In the genomic region with DNA sequence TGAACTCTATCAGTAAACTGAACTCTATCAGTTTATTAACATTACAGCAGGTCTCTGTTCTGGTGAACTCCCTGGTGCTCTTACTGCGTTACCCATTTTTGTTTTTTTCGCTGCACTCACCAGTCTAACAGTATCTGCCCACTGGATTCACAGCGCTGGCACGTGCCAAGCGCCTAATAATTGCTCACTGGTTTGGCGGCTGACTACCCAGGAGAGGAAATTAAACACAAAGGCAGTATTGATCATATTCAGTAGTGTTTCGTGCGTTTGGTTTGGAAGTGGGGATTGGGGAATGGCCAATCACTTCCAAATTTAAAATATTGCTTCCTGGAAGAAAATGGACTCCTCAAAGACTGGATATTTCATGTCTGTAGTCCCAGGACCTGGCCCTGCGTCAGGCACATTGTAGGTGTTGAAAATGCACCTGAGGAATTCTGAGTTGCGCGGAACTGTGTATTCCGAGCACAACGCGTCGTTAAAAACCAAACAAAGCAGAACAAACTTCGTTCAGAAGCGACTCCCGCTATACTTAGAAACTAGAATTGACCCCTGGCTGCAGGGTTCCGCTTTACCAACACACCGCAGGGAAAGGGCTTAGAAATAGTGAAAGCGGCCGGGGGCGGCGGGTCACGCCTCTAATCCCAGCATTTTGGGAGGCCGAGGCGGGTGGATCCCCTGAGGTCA, we compare ENCODE assay signal across 1 cellular context.
TF ChIP-seq lines count a peak whose summit lies in the region.

No MANE protein-coding gene starts in this region.

TF ChIP-seq in HepG2, 621 proteins besides CTCF, POLR2A, EP300 and RAD21 (continued from another document and continues in another):
- TF ChIP-seq, protein P1, sequence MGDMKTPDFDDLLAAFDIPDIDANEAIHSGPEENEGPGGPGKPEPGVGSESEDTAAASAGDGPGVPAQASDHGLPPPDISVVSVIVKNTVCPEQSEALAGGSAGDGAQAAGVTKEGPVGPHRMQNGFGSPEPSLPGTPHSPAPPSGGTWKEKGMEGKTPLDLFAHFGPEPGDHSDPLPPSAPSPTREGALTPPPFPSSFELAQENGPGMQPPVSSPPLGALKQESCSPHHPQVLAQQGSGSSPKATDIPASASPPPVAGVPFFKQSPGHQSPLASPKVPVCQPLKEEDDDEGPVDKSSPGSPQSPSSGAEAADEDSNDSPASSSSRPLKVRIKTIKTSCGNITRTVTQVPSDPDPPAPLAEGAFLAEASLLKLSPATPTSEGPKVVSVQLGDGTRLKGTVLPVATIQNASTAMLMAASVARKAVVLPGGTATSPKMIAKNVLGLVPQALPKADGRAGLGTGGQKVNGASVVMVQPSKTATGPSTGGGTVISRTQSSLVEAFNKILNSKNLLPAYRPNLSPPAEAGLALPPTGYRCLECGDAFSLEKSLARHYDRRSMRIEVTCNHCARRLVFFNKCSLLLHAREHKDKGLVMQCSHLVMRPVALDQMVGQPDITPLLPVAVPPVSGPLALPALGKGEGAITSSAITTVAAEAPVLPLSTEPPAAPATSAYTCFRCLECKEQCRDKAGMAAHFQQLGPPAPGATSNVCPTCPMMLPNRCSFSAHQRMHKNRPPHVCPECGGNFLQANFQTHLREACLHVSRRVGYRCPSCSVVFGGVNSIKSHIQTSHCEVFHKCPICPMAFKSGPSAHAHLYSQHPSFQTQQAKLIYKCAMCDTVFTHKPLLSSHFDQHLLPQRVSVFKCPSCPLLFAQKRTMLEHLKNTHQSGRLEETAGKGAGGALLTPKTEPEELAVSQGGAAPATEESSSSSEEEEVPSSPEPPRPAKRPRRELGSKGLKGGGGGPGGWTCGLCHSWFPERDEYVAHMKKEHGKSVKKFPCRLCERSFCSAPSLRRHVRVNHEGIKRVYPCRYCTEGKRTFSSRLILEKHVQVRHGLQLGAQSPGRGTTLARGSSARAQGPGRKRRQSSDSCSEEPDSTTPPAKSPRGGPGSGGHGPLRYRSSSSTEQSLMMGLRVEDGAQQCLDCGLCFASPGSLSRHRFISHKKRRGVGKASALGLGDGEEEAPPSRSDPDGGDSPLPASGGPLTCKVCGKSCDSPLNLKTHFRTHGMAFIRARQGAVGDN (CRISPR knock-in tag; IDR thresholded peaks at IDR 0.05): no peak
- TF ChIP-seq KDM5A (IDR thresholded peaks at IDR 0.05; ENCODE audit: borderline replicate concordance, low read length) (no peak; the same call in 1 of the 2 replicates), ZNF629 (CRISPR knock-in tag; conservative IDR thresholded peaks at IDR 0.05) (no peak), KLF13 (CRISPR knock-in tag; IDR thresholded peaks at IDR 0.05) (no peak), TBX3 (IDR thresholded peaks at IDR 0.05; ENCODE audit: borderline replicate concordance) (no peak), RARA (CRISPR knock-in tag; IDR thresholded peaks at IDR 0.05) (no peak; the same call in 1 of the 2 replicates), JUN (CRISPR knock-in tag; IDR thresholded peaks at IDR 0.05) (no peak), SOX13 (IDR thresholded peaks at IDR 0.05) (peak; percentile 49; the same call in 1 of the 2 replicates), SOX13 (CRISPR knock-in tag; conservative IDR thresholded peaks at IDR 0.05 in 1 of 2, IDR thresholded peaks at IDR 0.05 in 1 of 2) (0 out of 4 replicates have a peak, but pooled peaks of 1 of the 2 experiments have one; percentile 17), ZMYM4 (CRISPR knock-in tag; IDR thresholded peaks at IDR 0.05) (no peak), MZF1 (CRISPR knock-in tag; IDR thresholded peaks at IDR 0.05; ENCODE audit: borderline replicate concordance) (peak; percentile 79; the same call in 1 of the 2 replicates), ZNF292 (CRISPR knock-in tag; IDR thresholded peaks at IDR 0.05; ENCODE audit: borderline replicate concordance, low read depth) (no peak), ZNF24 (IDR thresholded peaks at IDR 0.05) (no peak), ZBTB20 (CRISPR knock-in tag; IDR thresholded peaks at IDR 0.05; ENCODE audit: borderline replicate concordance, low read depth) (no peak), ZC3H4 (CRISPR knock-in tag; IDR thresholded peaks at IDR 0.05; ENCODE audit: borderline replicate concordance) (peak; percentile 83), ZNF614 (CRISPR knock-in tag; IDR thresholded peaks at IDR 0.05; ENCODE audit: borderline replicate concordance) (peak; percentile 29; the same call in 1 of the 2 replicates), SOX6 (IDR thresholded peaks at IDR 0.05) (no peak), SOX6 (CRISPR knock-in tag; IDR thresholded peaks at IDR 0.05) (peak; percentile 59), ZNF230 (CRISPR knock-in tag; IDR thresholded peaks at IDR 0.05) (no peak), ZNF337 (CRISPR knock-in tag; IDR thresholded peaks at IDR 0.05; ENCODE audit: borderline replicate concordance, low read depth) (no peak), CBX2 (IDR thresholded peaks at IDR 0.05; ENCODE audit: low read depth, low read length) (no peak), CBX2 (CRISPR knock-in tag; IDR thresholded peaks at IDR 0.05; ENCODE audit: low read depth) (no peak), ZBTB38 (CRISPR knock-in tag; IDR thresholded peaks at IDR 0.05) (no peak; the same call in 1 of the 2 replicates), THAP11 (CRISPR knock-in tag; IDR thresholded peaks at IDR 0.05) (peak; percentile 16; the same call in 1 of the 2 replicates), ZMAT3 (CRISPR knock-in tag; conservative IDR thresholded peaks at IDR 0.05) (no peak), RELA (CRISPR knock-in tag; IDR thresholded peaks at IDR 0.05) (no peak), SAP130 (CRISPR knock-in tag; IDR thresholded peaks at IDR 0.05; ENCODE audit: low read depth) (no peak), ZNF589 (CRISPR knock-in tag; conservative IDR thresholded peaks at IDR 0.05) (no peak), RAD51 (IDR thresholded peaks at IDR 0.05; ENCODE audit: borderline replicate concordance) (no peak), ZNF891 (CRISPR knock-in tag; IDR thresholded peaks at IDR 0.05) (no peak; the same call in 1 of the 2 replicates), ETV6 (CRISPR knock-in tag; conservative IDR thresholded peaks at IDR 0.05) (no peak), FOXM1 (CRISPR knock-in tag; IDR thresholded peaks at IDR 0.05) (no peak)
- TF ChIP-seq, protein P2, sequence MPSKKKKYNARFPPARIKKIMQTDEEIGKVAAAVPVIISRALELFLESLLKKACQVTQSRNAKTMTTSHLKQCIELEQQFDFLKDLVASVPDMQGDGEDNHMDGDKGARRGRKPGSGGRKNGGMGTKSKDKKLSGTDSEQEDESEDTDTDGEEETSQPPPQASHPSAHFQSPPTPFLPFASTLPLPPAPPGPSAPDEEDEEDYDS (CRISPR knock-in tag; IDR thresholded peaks at IDR 0.05): no peak
- TF ChIP-seq, protein P3, sequence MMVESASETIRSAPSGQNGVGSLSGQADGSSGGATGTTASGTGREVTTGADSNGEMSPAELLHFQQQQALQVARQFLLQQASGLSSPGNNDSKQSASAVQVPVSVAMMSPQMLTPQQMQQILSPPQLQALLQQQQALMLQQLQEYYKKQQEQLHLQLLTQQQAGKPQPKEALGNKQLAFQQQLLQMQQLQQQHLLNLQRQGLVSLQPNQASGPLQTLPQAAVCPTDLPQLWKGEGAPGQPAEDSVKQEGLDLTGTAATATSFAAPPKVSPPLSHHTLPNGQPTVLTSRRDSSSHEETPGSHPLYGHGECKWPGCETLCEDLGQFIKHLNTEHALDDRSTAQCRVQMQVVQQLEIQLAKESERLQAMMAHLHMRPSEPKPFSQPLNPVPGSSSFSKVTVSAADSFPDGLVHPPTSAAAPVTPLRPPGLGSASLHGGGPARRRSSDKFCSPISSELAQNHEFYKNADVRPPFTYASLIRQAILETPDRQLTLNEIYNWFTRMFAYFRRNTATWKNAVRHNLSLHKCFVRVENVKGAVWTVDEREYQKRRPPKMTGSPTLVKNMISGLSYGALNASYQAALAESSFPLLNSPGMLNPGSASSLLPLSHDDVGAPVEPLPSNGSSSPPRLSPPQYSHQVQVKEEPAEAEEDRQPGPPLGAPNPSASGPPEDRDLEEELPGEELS (CRISPR knock-in tag; IDR thresholded peaks at IDR 0.05): no peak
- TF ChIP-seq, protein P4, sequence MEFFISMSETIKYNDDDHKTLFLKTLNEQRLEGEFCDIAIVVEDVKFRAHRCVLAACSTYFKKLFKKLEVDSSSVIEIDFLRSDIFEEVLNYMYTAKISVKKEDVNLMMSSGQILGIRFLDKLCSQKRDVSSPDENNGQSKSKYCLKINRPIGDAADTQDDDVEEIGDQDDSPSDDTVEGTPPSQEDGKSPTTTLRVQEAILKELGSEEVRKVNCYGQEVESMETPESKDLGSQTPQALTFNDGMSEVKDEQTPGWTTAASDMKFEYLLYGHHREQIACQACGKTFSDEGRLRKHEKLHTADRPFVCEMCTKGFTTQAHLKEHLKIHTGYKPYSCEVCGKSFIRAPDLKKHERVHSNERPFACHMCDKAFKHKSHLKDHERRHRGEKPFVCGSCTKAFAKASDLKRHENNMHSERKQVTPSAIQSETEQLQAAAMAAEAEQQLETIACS (CRISPR knock-in tag; IDR thresholded peaks at IDR 0.05): peak; percentile 56; the same call in 1 of the 2 replicates
- TF ChIP-seq, protein P5, sequence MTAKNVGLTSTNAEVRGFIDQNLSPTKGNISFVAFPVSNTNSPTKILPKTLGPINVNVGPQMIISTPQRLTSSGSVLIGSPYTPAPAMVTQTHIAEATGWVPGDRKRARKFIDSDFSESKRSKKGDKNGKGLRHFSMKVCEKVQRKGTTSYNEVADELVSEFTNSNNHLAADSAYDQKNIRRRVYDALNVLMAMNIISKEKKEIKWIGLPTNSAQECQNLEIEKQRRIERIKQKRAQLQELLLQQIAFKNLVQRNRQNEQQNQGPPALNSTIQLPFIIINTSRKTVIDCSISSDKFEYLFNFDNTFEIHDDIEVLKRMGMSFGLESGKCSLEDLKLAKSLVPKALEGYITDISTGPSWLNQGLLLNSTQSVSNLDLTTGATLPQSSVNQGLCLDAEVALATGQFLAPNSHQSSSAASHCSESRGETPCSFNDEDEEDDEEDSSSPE (CRISPR knock-in tag; IDR thresholded peaks at IDR 0.05): peak; percentile 30; the same call in 1 of the 2 replicates
- TF ChIP-seq, protein P6, sequence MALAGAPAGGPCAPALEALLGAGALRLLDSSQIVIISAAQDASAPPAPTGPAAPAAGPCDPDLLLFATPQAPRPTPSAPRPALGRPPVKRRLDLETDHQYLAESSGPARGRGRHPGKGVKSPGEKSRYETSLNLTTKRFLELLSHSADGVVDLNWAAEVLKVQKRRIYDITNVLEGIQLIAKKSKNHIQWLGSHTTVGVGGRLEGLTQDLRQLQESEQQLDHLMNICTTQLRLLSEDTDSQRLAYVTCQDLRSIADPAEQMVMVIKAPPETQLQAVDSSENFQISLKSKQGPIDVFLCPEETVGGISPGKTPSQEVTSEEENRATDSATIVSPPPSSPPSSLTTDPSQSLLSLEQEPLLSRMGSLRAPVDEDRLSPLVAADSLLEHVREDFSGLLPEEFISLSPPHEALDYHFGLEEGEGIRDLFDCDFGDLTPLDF (CRISPR knock-in tag; IDR thresholded peaks at IDR 0.05): no peak
- TF ChIP-seq, protein P7, sequence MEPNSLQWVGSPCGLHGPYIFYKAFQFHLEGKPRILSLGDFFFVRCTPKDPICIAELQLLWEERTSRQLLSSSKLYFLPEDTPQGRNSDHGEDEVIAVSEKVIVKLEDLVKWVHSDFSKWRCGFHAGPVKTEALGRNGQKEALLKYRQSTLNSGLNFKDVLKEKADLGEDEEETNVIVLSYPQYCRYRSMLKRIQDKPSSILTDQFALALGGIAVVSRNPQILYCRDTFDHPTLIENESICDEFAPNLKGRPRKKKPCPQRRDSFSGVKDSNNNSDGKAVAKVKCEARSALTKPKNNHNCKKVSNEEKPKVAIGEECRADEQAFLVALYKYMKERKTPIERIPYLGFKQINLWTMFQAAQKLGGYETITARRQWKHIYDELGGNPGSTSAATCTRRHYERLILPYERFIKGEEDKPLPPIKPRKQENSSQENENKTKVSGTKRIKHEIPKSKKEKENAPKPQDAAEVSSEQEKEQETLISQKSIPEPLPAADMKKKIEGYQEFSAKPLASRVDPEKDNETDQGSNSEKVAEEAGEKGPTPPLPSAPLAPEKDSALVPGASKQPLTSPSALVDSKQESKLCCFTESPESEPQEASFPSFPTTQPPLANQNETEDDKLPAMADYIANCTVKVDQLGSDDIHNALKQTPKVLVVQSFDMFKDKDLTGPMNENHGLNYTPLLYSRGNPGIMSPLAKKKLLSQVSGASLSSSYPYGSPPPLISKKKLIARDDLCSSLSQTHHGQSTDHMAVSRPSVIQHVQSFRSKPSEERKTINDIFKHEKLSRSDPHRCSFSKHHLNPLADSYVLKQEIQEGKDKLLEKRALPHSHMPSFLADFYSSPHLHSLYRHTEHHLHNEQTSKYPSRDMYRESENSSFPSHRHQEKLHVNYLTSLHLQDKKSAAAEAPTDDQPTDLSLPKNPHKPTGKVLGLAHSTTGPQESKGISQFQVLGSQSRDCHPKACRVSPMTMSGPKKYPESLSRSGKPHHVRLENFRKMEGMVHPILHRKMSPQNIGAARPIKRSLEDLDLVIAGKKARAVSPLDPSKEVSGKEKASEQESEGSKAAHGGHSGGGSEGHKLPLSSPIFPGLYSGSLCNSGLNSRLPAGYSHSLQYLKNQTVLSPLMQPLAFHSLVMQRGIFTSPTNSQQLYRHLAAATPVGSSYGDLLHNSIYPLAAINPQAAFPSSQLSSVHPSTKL (CRISPR knock-in tag; IDR thresholded peaks at IDR 0.05): peak; percentile 28
- TF ChIP-seq, protein P8, sequence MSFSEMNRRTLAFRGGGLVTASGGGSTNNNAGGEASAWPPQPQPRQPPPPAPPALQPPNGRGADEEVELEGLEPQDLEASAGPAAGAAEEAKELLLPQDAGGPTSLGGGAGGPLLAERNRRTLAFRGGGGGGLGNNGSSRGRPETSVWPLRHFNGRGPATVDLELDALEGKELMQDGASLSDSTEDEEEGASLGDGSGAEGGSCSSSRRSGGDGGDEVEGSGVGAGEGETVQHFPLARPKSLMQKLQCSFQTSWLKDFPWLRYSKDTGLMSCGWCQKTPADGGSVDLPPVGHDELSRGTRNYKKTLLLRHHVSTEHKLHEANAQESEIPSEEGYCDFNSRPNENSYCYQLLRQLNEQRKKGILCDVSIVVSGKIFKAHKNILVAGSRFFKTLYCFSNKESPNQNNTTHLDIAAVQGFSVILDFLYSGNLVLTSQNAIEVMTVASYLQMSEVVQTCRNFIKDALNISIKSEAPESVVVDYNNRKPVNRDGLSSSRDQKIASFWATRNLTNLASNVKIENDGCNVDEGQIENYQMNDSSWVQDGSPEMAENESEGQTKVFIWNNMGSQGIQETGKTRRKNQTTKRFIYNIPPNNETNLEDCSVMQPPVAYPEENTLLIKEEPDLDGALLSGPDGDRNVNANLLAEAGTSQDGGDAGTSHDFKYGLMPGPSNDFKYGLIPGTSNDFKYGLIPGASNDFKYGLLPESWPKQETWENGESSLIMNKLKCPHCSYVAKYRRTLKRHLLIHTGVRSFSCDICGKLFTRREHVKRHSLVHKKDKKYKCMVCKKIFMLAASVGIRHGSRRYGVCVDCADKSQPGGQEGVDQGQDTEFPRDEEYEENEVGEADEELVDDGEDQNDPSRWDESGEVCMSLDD (CRISPR knock-in tag; IDR thresholded peaks at IDR 0.05; ENCODE audit: borderline replicate concordance): no peak
- TF ChIP-seq, protein P9, sequence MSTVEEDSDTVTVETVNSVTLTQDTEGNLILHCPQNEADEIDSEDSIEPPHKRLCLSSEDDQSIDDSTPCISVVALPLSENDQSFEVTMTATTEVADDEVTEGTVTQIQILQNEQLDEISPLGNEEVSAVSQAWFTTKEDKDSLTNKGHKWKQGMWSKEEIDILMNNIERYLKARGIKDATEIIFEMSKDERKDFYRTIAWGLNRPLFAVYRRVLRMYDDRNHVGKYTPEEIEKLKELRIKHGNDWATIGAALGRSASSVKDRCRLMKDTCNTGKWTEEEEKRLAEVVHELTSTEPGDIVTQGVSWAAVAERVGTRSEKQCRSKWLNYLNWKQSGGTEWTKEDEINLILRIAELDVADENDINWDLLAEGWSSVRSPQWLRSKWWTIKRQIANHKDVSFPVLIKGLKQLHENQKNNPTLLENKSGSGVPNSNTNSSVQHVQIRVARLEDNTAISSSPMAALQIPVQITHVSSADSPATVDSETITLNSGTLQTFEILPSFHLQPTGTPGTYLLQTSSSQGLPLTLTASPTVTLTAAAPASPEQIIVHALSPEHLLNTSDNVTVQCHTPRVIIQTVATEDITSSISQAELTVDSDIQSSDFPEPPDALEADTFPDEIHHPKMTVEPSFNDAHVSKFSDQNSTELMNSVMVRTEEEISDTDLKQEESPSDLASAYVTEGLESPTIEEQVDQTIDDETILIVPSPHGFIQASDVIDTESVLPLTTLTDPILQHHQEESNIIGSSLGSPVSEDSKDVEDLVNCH (CRISPR knock-in tag; IDR thresholded peaks at IDR 0.05): no peak
